10 cellular contexts compared by ENCODE assay signal in the genomic region with DNA sequence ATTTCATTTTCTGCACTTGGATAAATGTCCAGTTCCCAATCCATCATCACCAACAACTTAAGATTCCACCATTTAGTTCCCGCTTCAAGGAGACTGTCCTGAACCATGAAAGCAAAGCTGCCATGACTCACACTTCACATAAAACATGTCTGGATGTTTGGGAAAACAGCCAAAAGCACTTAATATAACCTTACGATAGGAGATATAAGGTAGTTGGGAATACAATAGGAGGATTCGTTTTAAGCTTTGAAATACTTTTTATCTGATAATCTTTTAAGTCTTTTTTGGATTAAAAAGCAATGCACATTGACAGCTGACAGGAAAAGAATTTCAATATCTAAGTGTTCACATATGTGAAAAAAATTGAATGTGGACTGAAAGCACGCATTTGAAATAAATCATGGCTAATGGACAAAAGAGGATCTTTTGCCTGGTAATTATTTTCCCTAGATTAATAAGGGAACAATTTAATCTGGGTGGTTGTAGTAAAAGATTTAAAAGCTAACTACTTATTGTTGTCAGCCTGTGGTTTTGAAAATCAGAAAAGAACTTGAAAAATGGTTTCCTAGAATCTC. TPM values are rescaled to one million over a fixed set of nuclear protein-coding genes. Genes with fewer than 3 reads are reported as not detected.
A peak's percentile ranks its signal among the peaks of the same experiment; 100 is the strongest.
DNase-seq lines count a peak whose midpoint lies in the region; ATAC-seq, FAIRE-seq and TF ChIP-seq lines count a peak whose summit lies in the region.
"Had no signal": no experiment of that assay in that cellular context is flagged by ENCODE, and none has a peak within 500 bp of the region (broad histone marks: within the 10 kb centered on the region; RNA-seq: fewer than 3 reads in every experiment).

No MANE protein-coding gene starts in this region.

- H2BK5ac ChIP-seq in mesendoderm (ENCODE audit: low read length) = no peak overlapping the region

- DNase-seq in heart left ventricle = no peak
- no peak for DNase-seq in Right ventricle myocardium superior
- DNase-seq in kidney tubule cell (ENCODE audit: low spot score) = peak; percentile 85
- DNase-seq in mesendoderm = no peak
- DNase-seq in MV-4-11 (lab: John Stamatoyannopoulos, UW) = no peak
- no peak for DNase-seq in midbrain (lab: John Stamatoyannopoulos, UW)
- DNase-seq: body of pancreas had no signal

- no peaks in the 10 kb centered on the region for H3K36me3 ChIP-seq in heart left ventricle
- H3K36me3 ChIP-seq in mesendoderm (ENCODE audit: control insufficient read depth, insufficient read depth, low read length) = no peaks in the 10 kb centered on the region
- H3K36me3 ChIP-seq: right atrium auricular region had no signal

- H3K79me2 ChIP-seq in mesendoderm (ENCODE audit: control insufficient read depth, insufficient read depth, low read length) = no peaks in the 10 kb centered on the region

- intact Hi-C loops in heart left ventricle (cut with DNase I) = loop anchor here in 1 of 10 donors (2.0 kb wide), 1 partner anchor 45 kb away; no protein-coding TSS in a partner anchor
- intact Hi-C loops in Right ventricle myocardium superior (cut with DNase I) = no loop called here

- no peak overlapping the region for H3K4me2 ChIP-seq in mesendoderm (ENCODE audit: low read length)

- H3K56ac ChIP-seq in mesendoderm (ENCODE audit: low read length) = no peak overlapping the region

- no peak overlapping the region for H4K5ac ChIP-seq in mesendoderm (ENCODE audit: low read length)

- WGBS in heart left ventricle, 4 donors = 33 to 36% (median 34%) methylated on average over 4 of the region's 4 CpGs
- WGBS in mesendoderm (ENCODE audit: extremely low coverage, insufficient coverage, low lambda C conversion rate) = no CpG with 5 or more reads among the region's 4 CpGs

- no peaks in the 10 kb centered on the region for H3K27me3 ChIP-seq in heart left ventricle
- H3K27me3 ChIP-seq in mesendoderm (ENCODE audit: insufficient read depth, low read length, poor library complexity) = no peaks in the 10 kb centered on the region
- H3K27me3 ChIP-seq: body of pancreas, right atrium auricular region had no signal

- H3K27ac ChIP-seq in heart left ventricle (peak overlapping the region in 7 of 12 donors; percentile 10 to 90 (median 25)), mesendoderm (ENCODE audit: low read depth, low read length) (no peak overlapping the region)

- H3K4ac ChIP-seq in mesendoderm (ENCODE audit: low read depth, low read length) = no peak overlapping the region

- TF ChIP-seq CTCF in heart left ventricle (IDR thresholded peaks at IDR 0.05) = no peak

- H3K79me1 ChIP-seq in mesendoderm (ENCODE audit: low read length) = no peaks in the 10 kb centered on the region

- FAIRE-seq in TTC549 (lab: Jason Lieb, UNC) = peak; percentile 98

- no peaks in the 10 kb centered on the region for H3K9me3 ChIP-seq in heart left ventricle
- H3K9me3 ChIP-seq: body of pancreas, right atrium auricular region had no signal

- no peak overlapping the region for H3K23ac ChIP-seq in mesendoderm (ENCODE audit: low read length)

- no peak overlapping the region for H2BK120ac ChIP-seq in mesendoderm (ENCODE audit: low read depth, low read length)

- ATAC-seq in heart left ventricle = peak in 1 of 4 donors; percentile 49
- ATAC-seq in Right ventricle myocardium superior (ENCODE audit: poor library complexity) = no peak
- ATAC-seq in GM21619 (IDR thresholded peaks at IDR 0.05; ENCODE audit: unreplicated experiment) = no peak
- ATAC-seq: body of pancreas had no signal

- no peak overlapping the region for H3K9ac ChIP-seq in mesendoderm (ENCODE audit: low read length)

- H3K4me1 ChIP-seq in heart left ventricle = peaks cover 0 to 56% (median 19%) of the 10 kb centered on the region in 12 donors
- no peaks in the 10 kb centered on the region for H3K4me1 ChIP-seq in mesendoderm (ENCODE audit: control insufficient read depth, low read depth, low read length)
- H3K4me1 ChIP-seq: body of pancreas had no signal

- H3K4me3 ChIP-seq in heart left ventricle (no peak overlapping the region), mesendoderm (ENCODE audit: low read length) (no peak overlapping the region)
- H3K4me3 ChIP-seq: body of pancreas, right atrium auricular region had no signal

- H2BK15ac ChIP-seq in mesendoderm (replicated peaks; ENCODE audit: low read depth) = no peak overlapping the region

- H4K8ac ChIP-seq in mesendoderm (ENCODE audit: low read depth, low read length) = no peak overlapping the region

- no peak overlapping the region for H2AK5ac ChIP-seq in mesendoderm (ENCODE audit: low read length)

- H3K18ac ChIP-seq in mesendoderm (ENCODE audit: low read length) = no peak overlapping the region

- no peak for TF ChIP-seq POLR2A in heart left ventricle (IDR thresholded peaks at IDR 0.05)

RNA-seq across cellular contexts. Expression of a gene that starts 17.3 kb away (rescaled TPM):
- total RNA-seq in heart left ventricle (100 to 1,000 TPM in 2 of 9 donors, 10 to 100 TPM in 7; 31.8 to 206 (median 42.9) TPM), Right ventricle myocardium superior (49.9 TPM)
- 10 to 100 TPM; 50.0 to 64.2 TPM for polyA plus RNA-seq in heart left ventricle
- polyA plus RNA-seq in mesendoderm (2013, experiment 1 of 2) = 3.8 TPM
- polyA plus RNA-seq in mesendoderm (2013, experiment 2 of 2) = 4.0 TPM

RNA-seq across cellular contexts. Expression of a gene that starts 56.7 kb away (rescaled TPM):
- not detected for total RNA-seq in heart left ventricle
- polyA plus RNA-seq in heart left ventricle = not detected
- not detected for total RNA-seq in Right ventricle myocardium superior
- polyA plus RNA-seq in mesendoderm (2013, experiment 1 of 2) = not detected
- not detected for polyA plus RNA-seq in mesendoderm (2013, experiment 2 of 2)
- total RNA-seq: body of pancreas, right atrium auricular region had no signal
